2 cellular contexts compared by ENCODE assay signal in genomic region chr17:76397184-76397583, GRCh38.
TF ChIP-seq lines count a peak whose summit lies in the region.

No MANE protein-coding gene starts in this region.

TF ChIP-seq in HCT116, 20 proteins besides CTCF, POLR2A, EP300 and RAD21:
- TF ChIP-seq CEBPB (IDR thresholded peaks at IDR 0.05; ENCODE audit: low read depth): no peak
- TF ChIP-seq ELF1 (IDR thresholded peaks at IDR 0.05; ENCODE audit: borderline replicate concordance, low read depth): no peak
- no peak for TF ChIP-seq SP1 (IDR thresholded peaks at IDR 0.05; ENCODE audit: low read depth)
- TF ChIP-seq SRF (IDR thresholded peaks at IDR 0.05; ENCODE audit: low read depth): no peak
- TF ChIP-seq, protein P1, sequence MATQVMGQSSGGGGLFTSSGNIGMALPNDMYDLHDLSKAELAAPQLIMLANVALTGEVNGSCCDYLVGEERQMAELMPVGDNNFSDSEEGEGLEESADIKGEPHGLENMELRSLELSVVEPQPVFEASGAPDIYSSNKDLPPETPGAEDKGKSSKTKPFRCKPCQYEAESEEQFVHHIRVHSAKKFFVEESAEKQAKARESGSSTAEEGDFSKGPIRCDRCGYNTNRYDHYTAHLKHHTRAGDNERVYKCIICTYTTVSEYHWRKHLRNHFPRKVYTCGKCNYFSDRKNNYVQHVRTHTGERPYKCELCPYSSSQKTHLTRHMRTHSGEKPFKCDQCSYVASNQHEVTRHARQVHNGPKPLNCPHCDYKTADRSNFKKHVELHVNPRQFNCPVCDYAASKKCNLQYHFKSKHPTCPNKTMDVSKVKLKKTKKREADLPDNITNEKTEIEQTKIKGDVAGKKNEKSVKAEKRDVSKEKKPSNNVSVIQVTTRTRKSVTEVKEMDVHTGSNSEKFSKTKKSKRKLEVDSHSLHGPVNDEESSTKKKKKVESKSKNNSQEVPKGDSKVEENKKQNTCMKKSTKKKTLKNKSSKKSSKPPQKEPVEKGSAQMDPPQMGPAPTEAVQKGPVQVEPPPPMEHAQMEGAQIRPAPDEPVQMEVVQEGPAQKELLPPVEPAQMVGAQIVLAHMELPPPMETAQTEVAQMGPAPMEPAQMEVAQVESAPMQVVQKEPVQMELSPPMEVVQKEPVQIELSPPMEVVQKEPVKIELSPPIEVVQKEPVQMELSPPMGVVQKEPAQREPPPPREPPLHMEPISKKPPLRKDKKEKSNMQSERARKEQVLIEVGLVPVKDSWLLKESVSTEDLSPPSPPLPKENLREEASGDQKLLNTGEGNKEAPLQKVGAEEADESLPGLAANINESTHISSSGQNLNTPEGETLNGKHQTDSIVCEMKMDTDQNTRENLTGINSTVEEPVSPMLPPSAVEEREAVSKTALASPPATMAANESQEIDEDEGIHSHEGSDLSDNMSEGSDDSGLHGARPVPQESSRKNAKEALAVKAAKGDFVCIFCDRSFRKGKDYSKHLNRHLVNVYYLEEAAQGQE (IDR thresholded peaks at IDR 0.05; ENCODE audit: low read depth): no peak
TF ChIP-seq in HCT116: peak in this region for 0.

TF ChIP-seq in K562, 482 proteins besides CTCF, POLR2A, EP300 and RAD21:
- TF ChIP-seq CHD4 (IDR thresholded peaks at IDR 0.05; ENCODE audit: insufficient read depth, insufficient replicate concordance, low read depth, low read length, poor library complexity, severe bottlenecking): no peak
- TF ChIP-seq PTBP1 (IDR thresholded peaks at IDR 0.05; ENCODE audit: low read depth, low read length): no peak
- no peak for TF ChIP-seq ILK (tag; IDR thresholded peaks at IDR 0.05; ENCODE audit: borderline replicate concordance, low read depth)
- no peak for TF ChIP-seq HOMEZ (CRISPR knock-in tag; IDR thresholded peaks at IDR 0.05)
- TF ChIP-seq, protein P2, sequence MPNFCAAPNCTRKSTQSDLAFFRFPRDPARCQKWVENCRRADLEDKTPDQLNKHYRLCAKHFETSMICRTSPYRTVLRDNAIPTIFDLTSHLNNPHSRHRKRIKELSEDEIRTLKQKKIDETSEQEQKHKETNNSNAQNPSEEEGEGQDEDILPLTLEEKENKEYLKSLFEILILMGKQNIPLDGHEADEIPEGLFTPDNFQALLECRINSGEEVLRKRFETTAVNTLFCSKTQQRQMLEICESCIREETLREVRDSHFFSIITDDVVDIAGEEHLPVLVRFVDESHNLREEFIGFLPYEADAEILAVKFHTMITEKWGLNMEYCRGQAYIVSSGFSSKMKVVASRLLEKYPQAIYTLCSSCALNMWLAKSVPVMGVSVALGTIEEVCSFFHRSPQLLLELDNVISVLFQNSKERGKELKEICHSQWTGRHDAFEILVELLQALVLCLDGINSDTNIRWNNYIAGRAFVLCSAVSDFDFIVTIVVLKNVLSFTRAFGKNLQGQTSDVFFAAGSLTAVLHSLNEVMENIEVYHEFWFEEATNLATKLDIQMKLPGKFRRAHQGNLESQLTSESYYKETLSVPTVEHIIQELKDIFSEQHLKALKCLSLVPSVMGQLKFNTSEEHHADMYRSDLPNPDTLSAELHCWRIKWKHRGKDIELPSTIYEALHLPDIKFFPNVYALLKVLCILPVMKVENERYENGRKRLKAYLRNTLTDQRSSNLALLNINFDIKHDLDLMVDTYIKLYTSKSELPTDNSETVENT (CRISPR knock-in tag; IDR thresholded peaks at IDR 0.05): no peak
- TF ChIP-seq ZNF347 (CRISPR knock-in tag; IDR thresholded peaks at IDR 0.05; ENCODE audit: low read depth): no peak
- TF ChIP-seq ZNF407 (IDR thresholded peaks at IDR 0.05; ENCODE audit: low read depth): no peak
- TF ChIP-seq ZNF586 (CRISPR knock-in tag; conservative IDR thresholded peaks at IDR 0.05): no peak
- TF ChIP-seq E2F8 (IDR thresholded peaks at IDR 0.05; ENCODE audit: low read depth, partially characterized antibody): no peak
- TF ChIP-seq NFE2L1 (tag; IDR thresholded peaks at IDR 0.05; ENCODE audit: borderline replicate concordance, low read depth): no peak
- no peak for TF ChIP-seq ZNF253 (CRISPR knock-in tag; conservative IDR thresholded peaks at IDR 0.05)
- no peak for TF ChIP-seq PHF20 (IDR thresholded peaks at IDR 0.05; ENCODE audit: partially characterized antibody)
- no peak for TF ChIP-seq NELFE (IDR thresholded peaks at IDR 0.05; ENCODE audit: insufficient read depth, insufficient read length)
